ENCODE assay signal across 20 cellular contexts in genomic region chr11:35064114-35064800, GRCh38.
A peak's percentile ranks its signal among the peaks of the same experiment; 100 is the strongest.
DNase-seq lines count a peak whose midpoint lies in the region; FAIRE-seq and TF ChIP-seq lines count a peak whose summit lies in the region.
"Had no signal": no experiment of that assay in that cellular context is flagged by ENCODE, and none has a peak within 500 bp of the region (broad histone marks: within the 10 kb centered on the region; RNA-seq: fewer than 3 reads in every experiment).

No MANE protein-coding gene starts in this region.

- H3K4me1 ChIP-seq in astrocyte (ENCODE audit: insufficient read depth, low read length) (peaks cover 21% of the 10 kb centered on the region), mesenchymal stem cell (ENCODE audit: control insufficient read depth, insufficient read depth, low read depth, low read length) (peaks cover 12% of the 10 kb centered on the region), transverse colon (peaks cover 0 to 11% (median 1%) of the 10 kb centered on the region in 4 donors)

- H4K91ac ChIP-seq in mesenchymal stem cell (ENCODE audit: low read length) = no peak overlapping the region

- no peak overlapping the region for H2BK15ac ChIP-seq in mesenchymal stem cell (ENCODE audit: low read depth, poor library complexity, severe bottlenecking)

- H2BK5ac ChIP-seq in mesenchymal stem cell (ENCODE audit: low read depth, low read length, poor library complexity, severe bottlenecking) = no peak overlapping the region

- no peak overlapping the region for H4K8ac ChIP-seq in mesenchymal stem cell (ENCODE audit: low read length)

- H3K18ac ChIP-seq in mesenchymal stem cell (ENCODE audit: low read depth in 1 of 2, low read length in 2 of 2) = peak overlapping the region in 1 of 2 experiments; percentile 54

- H3K36me3 Mint-ChIP-seq in astrocyte (ENCODE audit: low read depth, unreplicated experiment) = no peaks in the 10 kb centered on the region
- no peaks in the 10 kb centered on the region for H3K36me3 Mint-ChIP-seq in mesothelial cell of epicardium
- H3K36me3 Mint-ChIP-seq: brain had no signal

- no peak overlapping the region for H3K14ac ChIP-seq in mesenchymal stem cell (ENCODE audit: low read length in 2 of 2)

- H3K9me3 ChIP-seq in astrocyte (ENCODE audit: insufficient read depth, low read depth, low read length) (peaks cover 3% of the 10 kb centered on the region), mesenchymal stem cell (ENCODE audit: control insufficient read depth, low read length) (peaks cover 1% of the 10 kb centered on the region), transverse colon (no peaks in the 10 kb centered on the region)

- H3K23ac ChIP-seq in mesenchymal stem cell (ENCODE audit: low read length in 2 of 2) = no peak overlapping the region

- intact Hi-C loops in transverse colon (cut with DNase I; ENCODE audit: low total_unique reads) = no loop called here

- H2BK12ac ChIP-seq in mesenchymal stem cell (ENCODE audit: low read length in 2 of 2) = peak overlapping the region in 1 of 2 experiments; percentile 29

- H3K4me3 ChIP-seq in HFF-Myc (replicated peaks; ENCODE audit: low read depth, low read length) (no peak overlapping the region), astrocyte (ENCODE audit: insufficient read depth, low read depth, low read length) (no peak overlapping the region), mesenchymal stem cell (ENCODE audit: insufficient read depth in 1 of 2, low read depth in 1 of 2, low read length in 2 of 2) (peak overlapping the region in 1 of 2 experiments; percentile 52), H7 (ENCODE audit: insufficient read depth, low read depth, low read length) (no peak overlapping the region), transverse colon (no peak overlapping the region)
- H3K4me3 ChIP-seq: hepatocyte had no signal

- H3K36me3 ChIP-seq in astrocyte (ENCODE audit: insufficient read depth, low read length) (no peaks in the 10 kb centered on the region), mesenchymal stem cell (ENCODE audit: control insufficient read depth in 1 of 2, insufficient read depth in 2 of 2, low read depth in 1 of 2, low read length in 2 of 2) (no peaks in the 10 kb centered on the region), H7 (replicated peaks; ENCODE audit: control insufficient read depth, insufficient read depth, low read length) (no peaks in the 10 kb centered on the region), transverse colon (no peaks in the 10 kb centered on the region)

- H2AK5ac ChIP-seq in mesenchymal stem cell (ENCODE audit: low read length, severe bottlenecking) = no peak overlapping the region

- H3K4me2 ChIP-seq in astrocyte (ENCODE audit: low read length) (peak overlapping the region; percentile 56), mesenchymal stem cell (ENCODE audit: low read length, poor library complexity, severe bottlenecking) (no peak overlapping the region)
- H3K4me2 ChIP-seq: hepatocyte had no signal

- no peaks in the 10 kb centered on the region for H3K79me1 ChIP-seq in mesenchymal stem cell (replicated peaks; ENCODE audit: low read length, poor library complexity, severe bottlenecking)

- H2AFZ ChIP-seq in astrocyte (ENCODE audit: low read depth, low read length) (peak overlapping the region; percentile 2), mesenchymal stem cell (ENCODE audit: low read depth, low read length) (no peak overlapping the region)
- H2AFZ ChIP-seq: hepatocyte had no signal

- no peak overlapping the region for H2BK120ac ChIP-seq in mesenchymal stem cell (ENCODE audit: low read depth, low read length)

- DNase-seq in AG08395 (ENCODE audit: low spot score) = peak; percentile 80
- DNase-seq in HFF-Myc (ENCODE audit: extremely low read depth, low read depth) = peak; percentile 80
- DNase-seq in astrocyte (ENCODE audit: low read depth) = peak; percentile 54
- DNase-seq in mesenchymal stem cell = no peak
- no peak for DNase-seq in H7
- no peak for DNase-seq in NK-92 (lab: John Stamatoyannopoulos, UW; ENCODE audit: unreplicated experiment)
- no peak for DNase-seq in mesothelial cell of epicardium (ENCODE audit: low spot score in 2 of 2, unreplicated experiment in 2 of 2)
- no peak for DNase-seq in transverse colon
- DNase-seq: ACHN; activated CD4-positive, alpha-beta T cell treated with anti-CD3 and anti-CD28 coated beads, Interleukin-2, amount 10 ng/mL, durations not matched to agents 7 days and 5 days; activated naive CD4-positive, alpha-beta T cell treated with anti-CD3 and anti-CD28 coated beads, Interleukin-2, amount 50 U/mL, for 16 hours; COR-L47; dermis blood vessel endothelial cell; GDM1; mesendoderm; NCI-H1930; NCI-H510A treated with DMSO at 0.1 percent for 48 hours; stimulated activated naive CD4-positive, alpha-beta T cell had no signal

- FAIRE-seq in astrocyte (lab: Jason Lieb, UNC) = no peak

- H3K27me3 Mint-ChIP-seq in astrocyte (ENCODE audit: low read depth, unreplicated experiment) = peaks cover 9% of the 10 kb centered on the region
- peaks cover 14% of the 10 kb centered on the region for H3K27me3 Mint-ChIP-seq in mesothelial cell of epicardium (ENCODE audit: low read depth)

- no peak overlapping the region for H3K4me3 Mint-ChIP-seq in astrocyte (ENCODE audit: unreplicated experiment)
- H3K4me3 Mint-ChIP-seq in mesothelial cell of epicardium = no peak overlapping the region
- H3K4me3 Mint-ChIP-seq: activated CD4-positive, alpha-beta T cell treated with anti-CD3 and anti-CD28 coated beads, Interleukin-2, amount 10 ng/mL, durations not matched to agents 7 days and 5 days; brain had no signal

- 93% methylated on average over 7 of the region's 8 CpGs for WGBS in mesenchymal stem cell
- 87 to 88% methylated on average over 5 to 8 of the region's 8 CpGs for WGBS in transverse colon (ENCODE audit: low coverage in 1 of 2), 2 donors

- H4K20me1 ChIP-seq in astrocyte (ENCODE audit: insufficient read depth, low read length) = no peaks in the 10 kb centered on the region

- H3K9ac ChIP-seq in astrocyte (ENCODE audit: low read length) (peak overlapping the region; percentile 36), mesenchymal stem cell (ENCODE audit: low read length) (peak overlapping the region; percentile 86)

- H3K27me3 ChIP-seq in astrocyte (ENCODE audit: insufficient read depth, low read length) (no peaks in the 10 kb centered on the region), mesenchymal stem cell (ENCODE audit: control insufficient read depth in 1 of 2, insufficient read depth in 1 of 2, low read length in 2 of 2) (no peaks in the 10 kb centered on the region), H7 (ENCODE audit: control insufficient read depth, insufficient read depth, low read length) (no peaks in the 10 kb centered on the region; the same call in 1 of the 2 replicates), transverse colon (no peaks in the 10 kb centered on the region)
- H3K27me3 ChIP-seq: hepatocyte had no signal

- no peak for TF ChIP-seq CTCF in HFF-Myc (IDR thresholded peaks at IDR 0.05; ENCODE audit: low read depth, low read length, missing control alignments)
- TF ChIP-seq CTCF in astrocyte (IDR thresholded peaks at IDR 0.05; ENCODE audit: insufficient read depth, low read depth, low read length) = no peak
- no peak for TF ChIP-seq CTCF in mesothelial cell of epicardium (IDR thresholded peaks at IDR 0.05; ENCODE audit: unreplicated experiment)
- TF ChIP-seq CTCF in transverse colon (IDR thresholded peaks at IDR 0.05) = no peak

- H3K4ac ChIP-seq in mesenchymal stem cell (ENCODE audit: low read depth in 1 of 2, low read length in 2 of 2) = no peak overlapping the region

- H3K27ac Mint-ChIP-seq in astrocyte (ENCODE audit: unreplicated experiment) = no peak overlapping the region
- H3K27ac Mint-ChIP-seq in mesothelial cell of epicardium = no peak overlapping the region
- H3K27ac Mint-ChIP-seq: activated CD4-positive, alpha-beta T cell treated with anti-CD3 and anti-CD28 coated beads, Interleukin-2, amount 10 ng/mL, durations not matched to agents 7 days and 5 days; brain had no signal

- H3K9me3 Mint-ChIP-seq in astrocyte (ENCODE audit: unreplicated experiment) (peaks cover 3% of the 10 kb centered on the region), mesothelial cell of epicardium (peaks cover 6% of the 10 kb centered on the region)

- H3K27ac ChIP-seq in astrocyte (ENCODE audit: low read depth, low read length) (peak overlapping the region; percentile 26), mesenchymal stem cell (ENCODE audit: low read length, poor library complexity, severe bottlenecking) (peak overlapping the region; percentile 17), transverse colon (no peak overlapping the region)
- H3K27ac ChIP-seq: hepatocyte had no signal

- H3K4me1 Mint-ChIP-seq in astrocyte (ENCODE audit: low read depth, unreplicated experiment) (no peaks in the 10 kb centered on the region), mesothelial cell of epicardium (no peaks in the 10 kb centered on the region)
- H3K4me1 Mint-ChIP-seq: brain had no signal

- no peak for TF ChIP-seq EP300 in transverse colon (IDR thresholded peaks at IDR 0.05; ENCODE audit: low read depth)

- no peak for TF ChIP-seq POLR2A in transverse colon (IDR thresholded peaks at IDR 0.05)

- no peaks in the 10 kb centered on the region for H3K79me2 ChIP-seq in astrocyte (ENCODE audit: insufficient read depth, low read length)
- H3K79me2 ChIP-seq: hepatocyte had no signal

- in situ Hi-C loops in transverse colon (cut with MboI; ENCODE audit: low pct_ligation_motif_present in 1 of 4, low pct_unique_long_range_greater_than_20kb in 1 of 4, low sequenced_read_pairs in 3 of 4) = no loop called here

Comparison
In these comparisons a context has a peak if more than half of its experiments do, and no peak if none do; other contexts are left out.
1. DNase-seq: peak in AG08395 (single experiment), HFF-Myc (single experiment) and astrocyte (single experiment); none in mesenchymal stem cell (single experiment), H7 (single experiment), NK-92 (single experiment), mesothelial cell of epicardium (0 of 2) and transverse colon (single experiment).
2. H3K27ac ChIP-seq: peak in astrocyte (single experiment) and mesenchymal stem cell (single experiment); none in transverse colon (0 of 4).